Comparison of ENCODE assay signal across 10 cellular contexts in genomic region chr7:116528008-116528789, GRCh38. TPM values are rescaled to one million over a fixed set of nuclear protein-coding genes. Genes with fewer than 3 reads are reported as not detected.
DNase-seq lines count a peak whose midpoint lies in the region; ATAC-seq, FAIRE-seq and TF ChIP-seq lines count a peak whose summit lies in the region.
"Had no signal": no experiment of that assay in that cellular context is flagged by ENCODE, and none has a peak within 500 bp of the region (broad histone marks: within the 10 kb centered on the region; RNA-seq: fewer than 3 reads in every experiment).

No MANE protein-coding gene starts in this region.

- peak; percentile 74 for DNase-seq in HK-2 (ENCODE audit: unreplicated experiment)
- no peak for DNase-seq in GM12878 (ENCODE audit: low read depth, low spot score)
- DNase-seq in iris pigment epithelial cell (ENCODE audit: low read depth) = peak; percentile 86
- DNase-seq in testis = peak; percentile 43
- no peak for DNase-seq in NCI-H82 (lab: John Stamatoyannopoulos, UW)
- no peak for DNase-seq in HT-29 (ENCODE audit: low spot score)
- no peak for DNase-seq in HPDE6-E6E7 (ENCODE audit: extremely low spot score)
- DNase-seq in HAP-1 (ENCODE audit: low spot score in 2 of 2) = no peak
- DNase-seq: right lobe of liver had no signal

- no peak overlapping the region for H3K4me3 ChIP-seq in GM12878
- no peak overlapping the region for H3K4me3 ChIP-seq in testis
- no peak overlapping the region for H3K4me3 ChIP-seq in HAP-1
- H3K4me3 ChIP-seq: right lobe of liver had no signal

- FAIRE-seq in GM12878 (lab: Jason Lieb, UNC) = peak; percentile 13

- 82% methylated on average over 3 of the region's 3 CpGs for WGBS in GM12878 (ENCODE audit: insufficient coverage, insufficient replicate concordance, low lambda C conversion rate, missing lambda C conversion rate)
- WGBS in testis, 2 donors = 46 to 55% methylated on average over 3 of the region's 3 CpGs

- H3K9ac ChIP-seq in GM12878 (ENCODE audit: control insufficient read depth, insufficient read depth, low read length) = no peak overlapping the region

- H3K36me3 ChIP-seq in GM12878 (ENCODE audit: control insufficient read depth in 2 of 2, insufficient read depth in 2 of 2, low read length in 1 of 2) (no peaks in the 10 kb centered on the region), testis (ENCODE audit: low read depth, missing control alignments) (no peaks in the 10 kb centered on the region), HAP-1 (replicated peaks) (no peaks in the 10 kb centered on the region)
- H3K36me3 ChIP-seq: right lobe of liver had no signal

- BruUV-seq in GM12878 (replicated peaks; lab: Mats Ljungman, UMichigan) = no TSS peak

- no peak for TF ChIP-seq RAD21 in GM12878 (IDR thresholded peaks at IDR 0.05; ENCODE audit: insufficient read depth, low read depth, low read length)

- H2AFZ ChIP-seq in GM12878 (ENCODE audit: control insufficient read depth, low read depth, low read length) = no peak overlapping the region

- in situ Hi-C loops in GM12878 (cut with MboI) = no loop called here
- in situ Hi-C loops in HAP-1 (cut with MboI; ENCODE audit: low sequenced_read_pairs) = no loop called here

- no peak for TF ChIP-seq EP300 in GM12878 (IDR thresholded peaks at IDR 0.05; ENCODE audit: borderline replicate concordance in 1 of 2, control insufficient read depth in 1 of 2, low read depth in 2 of 2, low read length in 2 of 2)

- SMC1A ChIA-PET in GM12878 (lab: Charles Lee; ENCODE audit: uncharacterized antibody, unreplicated experiment) = interaction anchor here (0.9 to 2.1 kb wide), 4 partner anchors 24 to 348 kb away, joined by 3 to 9 read pairs (median 3); no protein-coding TSS in a partner anchor

- no peak overlapping the region for H3K4me2 ChIP-seq in GM12878 (ENCODE audit: control insufficient read depth, insufficient read depth)

- TF ChIP-seq CTCF in GM12878 (IDR thresholded peaks at IDR 0.05 in 2 of 3, conservative IDR thresholded peaks at IDR 0.05 in 1 of 3; ENCODE audit: control insufficient read depth in 2 of 3, extremely low read depth in 1 of 3, insufficient read depth in 1 of 3, low read depth in 3 of 3, low read length in 3 of 3) (no peak), testis (IDR thresholded peaks at IDR 0.05) (no peak)

- no peaks in the 10 kb centered on the region for H3K79me2 ChIP-seq in GM12878 (ENCODE audit: control insufficient read depth, insufficient read depth, low read length)

- RAD21 ChIA-PET in GM12878 (lab: Charles Lee; ENCODE audit: unreplicated experiment) = interaction anchor here (0.8 to 3.1 kb wide), 3 partner anchors 49 to 268 kb away, joined by 3 to 20 read pairs (median 7); no protein-coding TSS in a partner anchor

- intact Hi-C loops in GM12878 (cut with micrococcal nuclease; ENCODE audit: unreplicated experiment) = loop anchor here (5.0 kb wide), 1 partner anchor 356 kb away; no protein-coding TSS in a partner anchor
- intact Hi-C loops in testis (cut with DNase I; ENCODE audit: low total_unique reads) = loop anchor here (5.0 kb wide), 1 partner anchor 59 kb away; no protein-coding TSS in a partner anchor

- H3K4me1 ChIP-seq in GM12878 (ENCODE audit: control insufficient read depth, insufficient read depth, low read length) (peaks cover 26% of the 10 kb centered on the region), testis (peaks cover 11% of the 10 kb centered on the region), HAP-1 (peaks cover 20% of the 10 kb centered on the region)

- 0 out of 4 replicates have a peak, but pooled peaks cover 0 to 3% of the 10 kb centered on the region in 2 experiments for H3K27me3 ChIP-seq in GM12878 (replicated peaks in 1 of 2; ENCODE audit: control insufficient read depth in 2 of 2, insufficient read depth in 2 of 2, low read length in 1 of 2)
- H3K27me3 ChIP-seq in testis = no peaks in the 10 kb centered on the region
- no peaks in the 10 kb centered on the region for H3K27me3 ChIP-seq in HAP-1 (ENCODE audit: low read depth)
- H3K27me3 ChIP-seq: right lobe of liver had no signal

- TF ChIP-seq POLR2A in GM12878 (IDR thresholded peaks at IDR 0.05; ENCODE audit: low read depth, low read length) (no peak), testis (IDR thresholded peaks at IDR 0.05) (no peak)

- ATAC-seq in GM12878 = no peak

- CTCF ChIA-PET in GM12878 (lab: Yijun Ruan, JAX) = interaction anchor here (0.7 to 3.1 kb wide), 8 partner anchors 14 to 318 kb away, joined by 3 to 29 read pairs (median 3); partner anchors contain the start of gene TES

- H4K20me1 ChIP-seq in GM12878 (ENCODE audit: control insufficient read depth, insufficient read depth) = no peaks in the 10 kb centered on the region

- POLR2A ChIA-PET in GM12878 (lab: Charles Lee) = no interaction called here

- H3K27ac ChIP-seq in GM12878 (ENCODE audit: control insufficient read depth, insufficient read depth) (no peak overlapping the region), testis (peak overlapping the region in 1 of 2 donors; percentile 42)

- H3K9me3 ChIP-seq in GM12878 (replicated peaks; ENCODE audit: control insufficient read depth, insufficient read depth, low read length) (no peaks in the 10 kb centered on the region), testis (no peaks in the 10 kb centered on the region), HAP-1 (no peaks in the 10 kb centered on the region)
- H3K9me3 ChIP-seq: right lobe of liver had no signal

TF ChIP-seq in GM12878, 131 proteins besides CTCF, POLR2A, EP300 and RAD21:
- TF ChIP-seq SPI1 (IDR thresholded peaks at IDR 0.05; ENCODE audit: borderline replicate concordance, insufficient read depth, low read depth, low read length) = no peak
- TF ChIP-seq SMAD5 (IDR thresholded peaks at IDR 0.05; ENCODE audit: low read depth) = no peak
- TF ChIP-seq RAD51 (IDR thresholded peaks at IDR 0.05) = no peak

RNA-seq across cellular contexts. Expression of gene CAV1, which starts 3.4 kb away (rescaled TPM):
- total RNA-seq in GM12878 (2013; cell fraction: nucleolus; rRNA removed) = 2.3 and 2.4 TPM in 2 replicates
- total RNA-seq in GM12878 (2014; rRNA removed) = 0.45 and 0.54 TPM in 2 replicates
- total RNA-seq in GM12878 (2014; rRNA removed; fragmentation: Illumina TruSeq; extraction: Trizol) = 0.55 and 0.63 TPM in 2 replicates
- 1.0 and 1.7 TPM in 2 replicates for total RNA-seq in GM12878 (2021)
- 6.9 TPM for polyA plus RNA-seq in GM12878 (2011; ENCODE audit: low read depth)
- 17.5 and 26.5 TPM in 2 replicates for polyA plus RNA-seq in GM12878 (2011; rRNA removed)
- polyA plus RNA-seq in GM12878 (2011; cell fraction: cytosol; rRNA removed) = 26.8 and 41.9 TPM in 2 replicates
- 9.8 and 10.9 TPM in 2 replicates for polyA plus RNA-seq in GM12878 (2011; cell fraction: nucleus; rRNA removed)
- polyA plus RNA-seq in GM12878 (2012) = 4.2 and 11.5 TPM in 2 replicates
- 0.59 and 2.1 TPM in 2 replicates for polyA plus RNA-seq in GM12878 (2014; fragmentation: Illumina TruSeq; extraction: Trizol)
- polyA plus RNA-seq in GM12878 (2014; fragmentation: Nextera tagmentation; extraction: Ambion mirVana) = 1 to 10 TPM; 2.0 to 2.3 TPM
- 0.60 and 0.89 TPM in 2 replicates for polyA plus RNA-seq in GM12878 (2014; rRNA removed)
- 1 to 10 TPM; 3.3 to 3.5 TPM for polyA plus RNA-seq in GM12878 (2016; fragmentation: Nextera tagmentation; extraction: Ambion mirVana)
- 30.3 and 44.9 TPM in 2 replicates for polyA minus RNA-seq in GM12878 (2011; rRNA and poly(A)+ RNA removed)
- polyA minus RNA-seq in GM12878 (2011; cell fraction: cytosol; rRNA and poly(A)+ RNA removed) = 4.9 and 8.1 TPM in 2 replicates
- polyA minus RNA-seq in GM12878 (2011; cell fraction: nucleus; rRNA and poly(A)+ RNA removed) = 8.3 and 12.1 TPM in 2 replicates
- 10 to 100 TPM; 33.1 to 39.9 TPM for total RNA-seq in testis
- polyA plus RNA-seq in testis (ENCODE audit: insufficient read depth, low read depth, low replicate concordance) = 84.2 TPM
- total RNA-seq in HT-29 (2014; rRNA removed; shearing (Covaris generic)) = 4.1 and 4.5 TPM in 2 replicates

RNA-seq across cellular contexts. Expression of gene CAV2, which starts 28.7 kb away (rescaled TPM):
- total RNA-seq in GM12878 (2013; cell fraction: nucleolus; rRNA removed) = 0.29 and 0.88 TPM in 2 replicates
- 1.4 and 1.8 TPM in 2 replicates for total RNA-seq in GM12878 (2014; rRNA removed)
- 1.4 and 2.5 TPM in 2 replicates for total RNA-seq in GM12878 (2014; rRNA removed; fragmentation: Illumina TruSeq; extraction: Trizol)
- 1.8 and 2.7 TPM in 2 replicates for total RNA-seq in GM12878 (2021)
- polyA plus RNA-seq in GM12878 (2011; ENCODE audit: low read depth) = 2.0 TPM
- polyA plus RNA-seq in GM12878 (2011; rRNA removed) = 11.4 and 12.2 TPM in 2 replicates
- polyA plus RNA-seq in GM12878 (2011; cell fraction: cytosol; rRNA removed) = 8.2 and 11.7 TPM in 2 replicates
- 3.3 and 3.9 TPM in 2 replicates for polyA plus RNA-seq in GM12878 (2011; cell fraction: nucleus; rRNA removed)
- 2.5 and 5.6 TPM in 2 replicates for polyA plus RNA-seq in GM12878 (2012)
- 1.5 and 2.6 TPM in 2 replicates for polyA plus RNA-seq in GM12878 (2014; fragmentation: Illumina TruSeq; extraction: Trizol)
- under 1 TPM; 0.77 to 0.97 TPM for polyA plus RNA-seq in GM12878 (2014; fragmentation: Nextera tagmentation; extraction: Ambion mirVana)
- 1.3 and 2.6 TPM in 2 replicates for polyA plus RNA-seq in GM12878 (2014; rRNA removed)
- 1 to 10 TPM; 6.6 to 8.9 TPM for polyA plus RNA-seq in GM12878 (2016; fragmentation: Nextera tagmentation; extraction: Ambion mirVana)
- 10.5 and 14.3 TPM in 2 replicates for polyA minus RNA-seq in GM12878 (2011; rRNA and poly(A)+ RNA removed)
- 3.1 and 4.4 TPM in 2 replicates for polyA minus RNA-seq in GM12878 (2011; cell fraction: cytosol; rRNA and poly(A)+ RNA removed)
- polyA minus RNA-seq in GM12878 (2011; cell fraction: nucleus; rRNA and poly(A)+ RNA removed) = 3.0 and 3.9 TPM in 2 replicates
- total RNA-seq in testis = 10 to 100 TPM; 33.0 to 40.2 TPM
- polyA plus RNA-seq in testis (ENCODE audit: insufficient read depth, low read depth, low replicate concordance) = 33.5 TPM
- 14.0 and 14.8 TPM in 2 replicates for total RNA-seq in HT-29 (2014; rRNA removed; shearing (Covaris generic))
- total RNA-seq: T-helper 1 cell treated with Interleukin-12 subunit alpha and Interleukin-12 subunit beta and Interleukin-4 antibody, amounts not matched to agents 30 ng/mL and 1 ng/mL, for 36 hours had no signal

Comparison
In these comparisons a context has a peak if more than half of its experiments do, and no peak if none do; other contexts are left out.
1. DNase-seq: peak in HK-2 (single experiment), iris pigment epithelial cell (single experiment) and testis (single experiment); none in GM12878 (single experiment), NCI-H82 (single experiment), HT-29 (single experiment), HPDE6-E6E7 (single experiment) and HAP-1 (0 of 2).